1 cellular context compared by ENCODE assay signal in the genomic region with DNA sequence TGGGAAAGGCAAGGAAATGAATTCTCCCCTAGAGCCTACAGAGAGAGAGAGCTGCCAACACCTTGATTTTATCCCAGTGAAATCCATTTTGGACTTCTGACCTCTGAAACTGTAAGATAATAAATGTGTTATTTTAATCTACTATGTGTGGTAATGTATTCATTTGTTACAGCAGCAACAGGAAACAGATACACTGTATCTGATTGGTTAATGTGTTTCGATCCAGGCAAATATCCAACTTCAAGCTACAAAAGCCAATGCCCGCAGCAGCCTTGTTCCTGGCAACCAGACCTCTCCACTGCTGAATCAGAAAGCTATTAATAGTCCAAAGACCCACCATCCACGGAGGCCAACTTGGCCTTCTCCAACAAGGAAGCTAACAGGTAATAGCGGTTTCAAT.
TF ChIP-seq lines count a peak whose summit lies in the region.

No MANE protein-coding gene starts in this region.

TF ChIP-seq in SK-N-SH treated with all-trans-retinoic acid at 6 μM for 48 hours, 23 proteins besides CTCF, POLR2A, EP300 and RAD21 (continued from another document):
- TF ChIP-seq, protein P1, sequence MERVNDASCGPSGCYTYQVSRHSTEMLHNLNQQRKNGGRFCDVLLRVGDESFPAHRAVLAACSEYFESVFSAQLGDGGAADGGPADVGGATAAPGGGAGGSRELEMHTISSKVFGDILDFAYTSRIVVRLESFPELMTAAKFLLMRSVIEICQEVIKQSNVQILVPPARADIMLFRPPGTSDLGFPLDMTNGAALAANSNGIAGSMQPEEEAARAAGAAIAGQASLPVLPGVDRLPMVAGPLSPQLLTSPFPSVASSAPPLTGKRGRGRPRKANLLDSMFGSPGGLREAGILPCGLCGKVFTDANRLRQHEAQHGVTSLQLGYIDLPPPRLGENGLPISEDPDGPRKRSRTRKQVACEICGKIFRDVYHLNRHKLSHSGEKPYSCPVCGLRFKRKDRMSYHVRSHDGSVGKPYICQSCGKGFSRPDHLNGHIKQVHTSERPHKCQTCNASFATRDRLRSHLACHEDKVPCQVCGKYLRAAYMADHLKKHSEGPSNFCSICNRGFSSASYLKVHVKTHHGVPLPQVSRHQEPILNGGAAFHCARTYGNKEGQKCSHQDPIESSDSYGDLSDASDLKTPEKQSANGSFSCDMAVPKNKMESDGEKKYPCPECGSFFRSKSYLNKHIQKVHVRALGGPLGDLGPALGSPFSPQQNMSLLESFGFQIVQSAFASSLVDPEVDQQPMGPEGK (CRISPR knock-in tag; IDR thresholded peaks at IDR 0.05; ENCODE audit: borderline replicate concordance): no peak
- TF ChIP-seq, protein P2, sequence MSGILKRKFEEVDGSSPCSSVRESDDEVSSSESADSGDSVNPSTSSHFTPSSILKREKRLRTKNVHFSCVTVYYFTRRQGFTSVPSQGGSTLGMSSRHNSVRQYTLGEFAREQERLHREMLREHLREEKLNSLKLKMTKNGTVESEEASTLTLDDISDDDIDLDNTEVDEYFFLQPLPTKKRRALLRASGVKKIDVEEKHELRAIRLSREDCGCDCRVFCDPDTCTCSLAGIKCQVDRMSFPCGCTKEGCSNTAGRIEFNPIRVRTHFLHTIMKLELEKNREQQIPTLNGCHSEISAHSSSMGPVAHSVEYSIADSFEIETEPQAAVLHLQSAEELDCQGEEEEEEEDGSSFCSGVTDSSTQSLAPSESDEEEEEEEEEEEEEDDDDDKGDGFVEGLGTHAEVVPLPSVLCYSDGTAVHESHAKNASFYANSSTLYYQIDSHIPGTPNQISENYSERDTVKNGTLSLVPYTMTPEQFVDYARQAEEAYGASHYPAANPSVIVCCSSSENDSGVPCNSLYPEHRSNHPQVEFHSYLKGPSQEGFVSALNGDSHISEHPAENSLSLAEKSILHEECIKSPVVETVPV (CRISPR knock-in tag; IDR thresholded peaks at IDR 0.05): no peak
- TF ChIP-seq, protein P3, sequence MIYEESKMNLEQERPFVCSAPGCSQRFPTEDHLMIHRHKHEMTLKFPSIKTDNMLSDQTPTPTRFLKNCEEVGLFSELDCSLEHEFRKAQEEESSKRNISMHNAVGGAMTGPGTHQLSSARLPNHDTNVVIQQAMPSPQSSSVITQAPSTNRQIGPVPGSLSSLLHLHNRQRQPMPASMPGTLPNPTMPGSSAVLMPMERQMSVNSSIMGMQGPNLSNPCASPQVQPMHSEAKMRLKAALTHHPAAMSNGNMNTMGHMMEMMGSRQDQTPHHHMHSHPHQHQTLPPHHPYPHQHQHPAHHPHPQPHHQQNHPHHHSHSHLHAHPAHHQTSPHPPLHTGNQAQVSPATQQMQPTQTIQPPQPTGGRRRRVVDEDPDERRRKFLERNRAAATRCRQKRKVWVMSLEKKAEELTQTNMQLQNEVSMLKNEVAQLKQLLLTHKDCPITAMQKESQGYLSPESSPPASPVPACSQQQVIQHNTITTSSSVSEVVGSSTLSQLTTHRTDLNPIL (CRISPR knock-in tag; IDR thresholded peaks at IDR 0.05; ENCODE audit: low read depth): no peak
- TF ChIP-seq CSDC2 (CRISPR knock-in tag; IDR thresholded peaks at IDR 0.05) (no peak), GLIS3 (CRISPR knock-in tag; IDR thresholded peaks at IDR 0.05) (no peak), ZNF565 (CRISPR knock-in tag; conservative IDR thresholded peaks at IDR 0.05; ENCODE audit: low read depth) (no peak), ARNTL (CRISPR knock-in tag; IDR thresholded peaks at IDR 0.05; ENCODE audit: borderline replicate concordance, low read depth) (no peak), ISL1 (CRISPR knock-in tag; IDR thresholded peaks at IDR 0.05) (no peak), ZFP3 (CRISPR knock-in tag; IDR thresholded peaks at IDR 0.05) (no peak), TOX (CRISPR knock-in tag; IDR thresholded peaks at IDR 0.05; ENCODE audit: borderline replicate concordance) (no peak), PPARA (CRISPR knock-in tag; IDR thresholded peaks at IDR 0.05; ENCODE audit: borderline replicate concordance) (no peak), ZFP30 (CRISPR knock-in tag; IDR thresholded peaks at IDR 0.05) (no peak), SNAI2 (CRISPR knock-in tag; IDR thresholded peaks at IDR 0.05) (no peak), OSR1 (CRISPR knock-in tag; IDR thresholded peaks at IDR 0.05) (no peak), RARB (CRISPR knock-in tag; IDR thresholded peaks at IDR 0.05) (no peak)
- TF ChIP-seq, protein P4, sequence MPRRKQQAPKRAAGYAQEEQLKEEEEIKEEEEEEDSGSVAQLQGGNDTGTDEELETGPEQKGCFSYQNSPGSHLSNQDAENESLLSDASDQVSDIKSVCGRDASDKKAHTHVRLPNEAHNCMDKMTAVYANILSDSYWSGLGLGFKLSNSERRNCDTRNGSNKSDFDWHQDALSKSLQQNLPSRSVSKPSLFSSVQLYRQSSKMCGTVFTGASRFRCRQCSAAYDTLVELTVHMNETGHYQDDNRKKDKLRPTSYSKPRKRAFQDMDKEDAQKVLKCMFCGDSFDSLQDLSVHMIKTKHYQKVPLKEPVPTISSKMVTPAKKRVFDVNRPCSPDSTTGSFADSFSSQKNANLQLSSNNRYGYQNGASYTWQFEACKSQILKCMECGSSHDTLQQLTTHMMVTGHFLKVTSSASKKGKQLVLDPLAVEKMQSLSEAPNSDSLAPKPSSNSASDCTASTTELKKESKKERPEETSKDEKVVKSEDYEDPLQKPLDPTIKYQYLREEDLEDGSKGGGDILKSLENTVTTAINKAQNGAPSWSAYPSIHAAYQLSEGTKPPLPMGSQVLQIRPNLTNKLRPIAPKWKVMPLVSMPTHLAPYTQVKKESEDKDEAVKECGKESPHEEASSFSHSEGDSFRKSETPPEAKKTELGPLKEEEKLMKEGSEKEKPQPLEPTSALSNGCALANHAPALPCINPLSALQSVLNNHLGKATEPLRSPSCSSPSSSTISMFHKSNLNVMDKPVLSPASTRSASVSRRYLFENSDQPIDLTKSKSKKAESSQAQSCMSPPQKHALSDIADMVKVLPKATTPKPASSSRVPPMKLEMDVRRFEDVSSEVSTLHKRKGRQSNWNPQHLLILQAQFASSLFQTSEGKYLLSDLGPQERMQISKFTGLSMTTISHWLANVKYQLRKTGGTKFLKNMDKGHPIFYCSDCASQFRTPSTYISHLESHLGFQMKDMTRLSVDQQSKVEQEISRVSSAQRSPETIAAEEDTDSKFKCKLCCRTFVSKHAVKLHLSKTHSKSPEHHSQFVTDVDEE (CRISPR knock-in tag; IDR thresholded peaks at IDR 0.05): no peak
- TF ChIP-seq, protein P5, sequence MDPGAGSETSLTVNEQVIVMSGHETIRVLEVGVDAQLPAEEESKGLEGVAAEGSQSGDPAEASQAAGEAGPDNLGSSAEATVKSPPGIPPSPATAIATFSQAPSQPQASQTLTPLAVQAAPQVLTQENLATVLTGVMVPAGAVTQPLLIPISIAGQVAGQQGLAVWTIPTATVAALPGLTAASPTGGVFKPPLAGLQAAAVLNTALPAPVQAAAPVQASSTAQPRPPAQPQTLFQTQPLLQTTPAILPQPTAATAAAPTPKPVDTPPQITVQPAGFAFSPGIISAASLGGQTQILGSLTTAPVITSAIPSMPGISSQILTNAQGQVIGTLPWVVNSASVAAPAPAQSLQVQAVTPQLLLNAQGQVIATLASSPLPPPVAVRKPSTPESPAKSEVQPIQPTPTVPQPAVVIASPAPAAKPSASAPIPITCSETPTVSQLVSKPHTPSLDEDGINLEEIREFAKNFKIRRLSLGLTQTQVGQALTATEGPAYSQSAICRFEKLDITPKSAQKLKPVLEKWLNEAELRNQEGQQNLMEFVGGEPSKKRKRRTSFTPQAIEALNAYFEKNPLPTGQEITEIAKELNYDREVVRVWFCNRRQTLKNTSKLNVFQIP (CRISPR knock-in tag; IDR thresholded peaks at IDR 0.05; ENCODE audit: borderline replicate concordance, low read depth): no peak
